ENCODE assay signal across 8 cellular contexts in genomic region chr21:31731112-31731801, GRCh38. TPM values are rescaled to one million over a fixed set of nuclear protein-coding genes. Genes with fewer than 3 reads are reported as not detected.
DNase-seq lines count a peak whose midpoint lies in the region; ATAC-seq, FAIRE-seq and TF ChIP-seq lines count a peak whose summit lies in the region.

No MANE protein-coding gene starts in this region.

- peaks cover 0 to 9% (median 3%) of the 10 kb centered on the region in 3 donors for H3K27me3 Mint-ChIP-seq in immature natural killer cell (ENCODE audit: low read depth in 3 of 3)

- peak in 2 of 3 experiments; percentile 21 to 24; a peak in 3 of 6 replicates for TF ChIP-seq CTCF in K562 (IDR thresholded peaks at IDR 0.05 in 2 of 3, conservative IDR thresholded peaks at IDR 0.05 in 1 of 3; ENCODE audit: insufficient read depth in 2 of 3, low read depth in 1 of 3, low read length in 3 of 3)

- H2AFZ ChIP-seq in K562 (ENCODE audit: low read depth, low read length) = peak overlapping the region; percentile 44; the same call in 1 of the 2 replicates

- H3K9me3 Mint-ChIP-seq in immature natural killer cell = no peaks in the 10 kb centered on the region

- in situ Hi-C loops in K562 (cut with MboI) = no loop called here

- H3K36me3 Mint-ChIP-seq in immature natural killer cell = no peaks in the 10 kb centered on the region

- DNase-seq in T-helper 22 cell (ENCODE audit: low read depth) (peak; percentile 27), K562 (ENCODE audit: extremely low read depth in 1 of 4, low spot score in 3 of 4) (peak; percentile 65 to 82 (median 76)), immature natural killer cell (peak; percentile 59 to 60 (median 60)), NCI-H2196 treated with DMSO at 0.1 percent for 48 hours (lab: John Stamatoyannopoulos, UW; ENCODE audit: unreplicated experiment) (no peak)
- DNase-seq in stimulated activated CD4-positive, alpha-beta T cell treated with anti-CD3 and anti-CD28 coated beads, Interleukin-15, amount 100 ng/mL, for 24 hours = peak; percentile 65

- H3K9me1 ChIP-seq in K562 (ENCODE audit: control insufficient read depth, insufficient read depth, low read length) = no peaks in the 10 kb centered on the region

- H3K27ac ChIP-seq in BLaER1 (peak overlapping the region; percentile 98), K562 (ENCODE audit: extremely low read depth, low read depth, low read length) (peak overlapping the region; percentile 94)

- H3K9me3 ChIP-seq in BLaER1 = peaks cover 14% of the 10 kb centered on the region
- no peaks in the 10 kb centered on the region for H3K9me3 ChIP-seq in K562 (replicated peaks; ENCODE audit: control insufficient read depth, insufficient read depth, low read depth, low read length)

- H3K4me1 Mint-ChIP-seq in immature natural killer cell = peaks cover 0 to 17% of the 10 kb centered on the region in 2 donors

- WGBS in K562 (ENCODE audit: insufficient coverage, low coverage, missing lambda C conversion rate) = 1% methylated on average over 26 of the region's 74 CpGs

- TF ChIP-seq EP300 in K562 (IDR thresholded peaks at IDR 0.05; ENCODE audit: low read length) = no peak

- no peak for TF ChIP-seq POLR2A in K562 (conservative IDR thresholded peaks at IDR 0.05)

- ATAC-seq in GM19328 (IDR thresholded peaks at IDR 0.05; ENCODE audit: unreplicated experiment) = peak; percentile 8
- ATAC-seq in HG03442 (IDR thresholded peaks at IDR 0.05; ENCODE audit: unreplicated experiment) = peak; percentile 14
- peak; percentile 53 for ATAC-seq in K562

- TF ChIP-seq RAD21 in K562 (CRISPR knock-in tag; conservative IDR thresholded peaks at IDR 0.05 in 1 of 2, IDR thresholded peaks at IDR 0.05 in 1 of 2) = no peak

- no TSS peak for BruUV-seq in K562 (replicated peaks; lab: Mats Ljungman, UMichigan)

- POLR2A ChIA-PET in K562 (lab: Yijun Ruan, JAX) = interaction anchor here (0.6 to 1.7 kb wide), 4 partner anchors 8 to 108 kb away, joined by 3 to 8 read pairs (median 3); no protein-coding TSS in a partner anchor

- intact Hi-C loops in K562 (cut with micrococcal nuclease) = no loop called here

- H3K4me2 ChIP-seq in BLaER1 = peak overlapping the region; percentile 91
- H3K4me2 ChIP-seq in K562 (ENCODE audit: insufficient read depth, low read length) = peak overlapping the region; percentile 86

- peaks cover 52% of the 10 kb centered on the region for H3K4me1 ChIP-seq in BLaER1
- H3K4me1 ChIP-seq in K562 (replicated peaks in 1 of 2; ENCODE audit: control insufficient read depth in 2 of 2, insufficient read depth in 2 of 2, low read length in 2 of 2) = peaks cover 35 to 47% of the 10 kb centered on the region in 2 experiments; a peak in 4 of 5 replicates

- H4K20me1 ChIP-seq in BLaER1 (peaks cover 55% of the 10 kb centered on the region), K562 (replicated peaks; ENCODE audit: control insufficient read depth, insufficient read depth, low read length) (peaks cover 32% of the 10 kb centered on the region)

- H3K27me3 ChIP-seq in BLaER1 (no peaks in the 10 kb centered on the region), K562 (ENCODE audit: control insufficient read depth in 2 of 2, insufficient read depth in 2 of 2, low read length in 2 of 2) (no peaks in the 10 kb centered on the region)

- peak overlapping the region; percentile 99 for H3K9ac ChIP-seq in BLaER1
- peak overlapping the region; percentile 90 to 97 for H3K9ac ChIP-seq in K562 (ENCODE audit: insufficient read depth in 1 of 2, low read depth in 2 of 2, low read length in 2 of 2)

- H3K79me2 ChIP-seq in K562 (ENCODE audit: control insufficient read depth, insufficient read depth, low read length) = peaks cover 76% of the 10 kb centered on the region

- no peak for FAIRE-seq in K562 (lab: Jason Lieb, UNC)

- H3K36me3 ChIP-seq in BLaER1 (peaks cover 31% of the 10 kb centered on the region), K562 (ENCODE audit: control insufficient read depth, insufficient read depth, low read length) (peaks cover 34% of the 10 kb centered on the region; the same call in 2 of the 3 replicates)

- H3K27ac Mint-ChIP-seq in immature natural killer cell = peak overlapping the region; percentile 63 to 90 (median 82)

- CTCF ChIA-PET in K562 (lab: Yijun Ruan, JAX; ENCODE audit: low intra/inter-chr PET ratio) = interaction anchor here (0.7 kb wide), 1 partner anchor 52 kb away, joined by 3 read pairs; no protein-coding TSS in a partner anchor

- H3K4me3 ChIP-seq in BLaER1 (peak overlapping the region; percentile 99), K562 (peak overlapping the region; percentile 93)

- H3K4me3 Mint-ChIP-seq in immature natural killer cell = peak overlapping the region in 4 of 5 donors; percentile 66 to 90 (median 86)

TF ChIP-seq in K562, 482 proteins besides CTCF, POLR2A, EP300 and RAD21 (continues in another document):
- TF ChIP-seq ZNF79 (CRISPR knock-in tag; IDR thresholded peaks at IDR 0.05; ENCODE audit: low read depth) (no peak), EGR1 (conservative IDR thresholded peaks at IDR 0.05) (peak; percentile 59), TEAD4 (IDR thresholded peaks at IDR 0.05; ENCODE audit: low read length) (no peak), TEAD4 (CRISPR knock-in tag; IDR thresholded peaks at IDR 0.05; ENCODE audit: borderline replicate concordance) (0 out of 2 replicates have a peak, but pooled peaks have one; percentile 66), RBBP5 (IDR thresholded peaks at IDR 0.05; ENCODE audit: borderline replicate concordance, insufficient read depth, low read length, poor library complexity, severe bottlenecking) (peak; percentile 86), POLR2H (tag; IDR thresholded peaks at IDR 0.05; ENCODE audit: low read depth) (no peak), ZNF766 (CRISPR knock-in tag; conservative IDR thresholded peaks at IDR 0.05) (0 out of 2 replicates have a peak, but pooled peaks have one; percentile 45), ZZZ3 (IDR thresholded peaks at IDR 0.05) (no peak), ZNF583 (CRISPR knock-in tag; IDR thresholded peaks at IDR 0.05) (no peak), ZNF830 (CRISPR knock-in tag; IDR thresholded peaks at IDR 0.05) (0 out of 2 replicates have a peak, but pooled peaks have one; percentile 80), MCM2 (IDR thresholded peaks at IDR 0.05; ENCODE audit: low read depth) (no peak), POLR2AphosphoS2 (IDR thresholded peaks at IDR 0.05; ENCODE audit: low read length) (no peak), KLF10 (CRISPR knock-in tag; IDR thresholded peaks at IDR 0.05) (no peak), ESRRB (CRISPR knock-in tag; IDR thresholded peaks at IDR 0.05; ENCODE audit: borderline replicate concordance) (no peak), HNRNPH1 (optimal IDR thresholded peaks at IDR 0.05; ENCODE audit: low read depth, low read length) (no peak), CREBBP (IDR thresholded peaks at IDR 0.05; ENCODE audit: low read depth, low read length) (no peak)
- TF ChIP-seq, protein P1, sequence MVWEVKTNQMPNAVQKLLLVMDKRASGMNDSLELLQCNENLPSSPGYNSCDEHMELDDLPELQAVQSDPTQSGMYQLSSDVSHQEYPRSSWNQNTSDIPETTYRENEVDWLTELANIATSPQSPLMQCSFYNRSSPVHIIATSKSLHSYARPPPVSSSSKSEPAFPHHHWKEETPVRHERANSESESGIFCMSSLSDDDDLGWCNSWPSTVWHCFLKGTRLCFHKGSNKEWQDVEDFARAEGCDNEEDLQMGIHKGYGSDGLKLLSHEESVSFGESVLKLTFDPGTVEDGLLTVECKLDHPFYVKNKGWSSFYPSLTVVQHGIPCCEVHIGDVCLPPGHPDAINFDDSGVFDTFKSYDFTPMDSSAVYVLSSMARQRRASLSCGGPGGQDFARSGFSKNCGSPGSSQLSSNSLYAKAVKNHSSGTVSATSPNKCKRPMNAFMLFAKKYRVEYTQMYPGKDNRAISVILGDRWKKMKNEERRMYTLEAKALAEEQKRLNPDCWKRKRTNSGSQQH (CRISPR knock-in tag; IDR thresholded peaks at IDR 0.05) = no peak
- TF ChIP-seq, protein P2, sequence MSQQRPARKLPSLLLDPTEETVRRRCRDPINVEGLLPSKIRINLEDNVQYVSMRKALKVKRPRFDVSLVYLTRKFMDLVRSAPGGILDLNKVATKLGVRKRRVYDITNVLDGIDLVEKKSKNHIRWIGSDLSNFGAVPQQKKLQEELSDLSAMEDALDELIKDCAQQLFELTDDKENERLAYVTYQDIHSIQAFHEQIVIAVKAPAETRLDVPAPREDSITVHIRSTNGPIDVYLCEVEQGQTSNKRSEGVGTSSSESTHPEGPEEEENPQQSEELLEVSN (IDR thresholded peaks at IDR 0.05; ENCODE audit: borderline replicate concordance in 1 of 2, extremely low read depth in 1 of 2, insufficient read depth in 1 of 2, insufficient read length in 1 of 2, low read depth in 1 of 2, low read length in 1 of 2, poor library complexity in 1 of 2, severe bottlenecking in 1 of 2) = no peak

RNA-seq across cellular contexts. Expression of gene SCAF4, which starts 0.7 kb away (rescaled TPM):
- 94.8 and 259 TPM in 2 replicates for total RNA-seq in K562 (2011; cell fraction: chromatin; rRNA removed; ENCODE audit: low replicate concordance)
- total RNA-seq in K562 (2011; cell fraction: nucleolus; rRNA removed) = 49.9 and 60.1 TPM in 2 replicates
- 124 and 178 TPM in 2 replicates for total RNA-seq in K562 (2011; cell fraction: nucleoplasm; rRNA removed)
- total RNA-seq in K562 (2014; rRNA removed) = 11.6 and 14.9 TPM in 2 replicates
- 17.2 and 18.8 TPM in 2 replicates for total RNA-seq in K562 (2014; rRNA removed; fragmentation: Illumina TruSeq; extraction: Trizol)
- total RNA-seq in K562 (2015; rRNA removed; fragmentation: Illumina TruSeq; extraction: Trizol) = 14.4 and 16.0 TPM in 2 replicates
- total RNA-seq in K562 (2021) = 52.2 and 55.7 TPM in 2 replicates
- polyA plus RNA-seq in K562 (2011; rRNA removed) = 27.3 and 33.9 TPM in 2 replicates
- polyA plus RNA-seq in K562 (2011; cell fraction: cytosol; rRNA removed) = 13.0 and 21.8 TPM in 2 replicates
- polyA plus RNA-seq in K562 (2011; cell fraction: nucleus; rRNA removed) = 85.0 and 99.6 TPM in 2 replicates
- 28.1 and 29.3 TPM in 2 replicates for polyA plus RNA-seq in K562 (2012)
- 44.2 and 48.2 TPM in 2 replicates for polyA plus RNA-seq in K562 (2014; fragmentation: Illumina TruSeq; extraction: Trizol)
- 1 to 10 TPM; 2.3 to 5.1 TPM for polyA plus RNA-seq in K562 (2014; fragmentation: Nextera tagmentation; extraction: Ambion mirVana)
- 28.3 and 30.3 TPM in 2 replicates for polyA plus RNA-seq in K562 (2014; rRNA removed)
- polyA minus RNA-seq in K562 (2011; rRNA and poly(A)+ RNA removed) = 34.5 and 35.1 TPM in 2 replicates
- polyA minus RNA-seq in K562 (2011; cell fraction: cytosol; rRNA and poly(A)+ RNA removed) = 24.8 and 25.2 TPM in 2 replicates
- 71.0 and 80.2 TPM in 2 replicates for polyA minus RNA-seq in K562 (2011; cell fraction: nucleus; rRNA and poly(A)+ RNA removed)
- polyA plus RNA-seq in immature natural killer cell = 10 to 100 TPM in 2 of 3 donors, 1 to 10 TPM in 1; 9.3 to 33.3 (median 10.7) TPM
